In genomic region chr2:96164459-96165184, GRCh38 we compare ENCODE assay signal across 8 cellular contexts.
A peak's percentile ranks its signal among the peaks of the same experiment; 100 is the strongest.
DNase-seq lines count a peak whose midpoint lies in the region; ATAC-seq and TF ChIP-seq lines count a peak whose summit lies in the region.

No MANE protein-coding gene starts in this region.

- ATAC-seq in GM18517 (IDR thresholded peaks at IDR 0.05; ENCODE audit: unreplicated experiment) (peak; percentile 69), HG02588 (IDR thresholded peaks at IDR 0.05; ENCODE audit: unreplicated experiment) (peak; percentile 61)
- peak; percentile 76 for ATAC-seq in central memory CD8-positive, alpha-beta T cell (replicated peaks; ENCODE audit: extremely low read depth, poor library complexity, severe bottlenecking)

- H3K4me3 Mint-ChIP-seq in central memory CD8-positive, alpha-beta T cell, result peak overlapping the region; percentile 82

- H3K27ac Mint-ChIP-seq in central memory CD8-positive, alpha-beta T cell (ENCODE audit: low read depth), result peak overlapping the region; percentile 99

- H3K4me1 Mint-ChIP-seq in central memory CD8-positive, alpha-beta T cell, result peaks cover 73% of the 10 kb centered on the region

- H3K27me3 Mint-ChIP-seq in central memory CD8-positive, alpha-beta T cell, result no peaks in the 10 kb centered on the region

- H3K9me3 Mint-ChIP-seq in central memory CD8-positive, alpha-beta T cell, result no peaks in the 10 kb centered on the region

- peak; percentile 86 for TF ChIP-seq POLR2A in Raji (IDR thresholded peaks at IDR 0.05; ENCODE audit: insufficient read depth, low read depth, low read length)

- DNase-seq in central memory CD8-positive, alpha-beta T cell (ENCODE audit: low spot score in 2 of 2), result peak in 1 of 2 donors; percentile 63
- DNase-seq in stimulated activated CD4-positive, alpha-beta T cell treated with anti-CD3 and anti-CD28 coated beads, Interleukin-15, amount 100 ng/mL, for 24 hours, result peak; percentile 82
- DNase-seq in HUDEP-2 (lab: John Stamatoyannopoulos, UW; ENCODE audit: unreplicated experiment in 76 of 76), result no peak
- no peak for DNase-seq in OCI-M2 (lab: John Stamatoyannopoulos, UW; ENCODE audit: unreplicated experiment)
- DNase-seq in NCI-H1436 treated with DMSO at 0.1 percent for 48 hours (lab: John Stamatoyannopoulos, UW), result no peak

- peaks cover 23% of the 10 kb centered on the region for H3K36me3 Mint-ChIP-seq in central memory CD8-positive, alpha-beta T cell (ENCODE audit: insufficient read depth)
